ENCODE assay signal across 1 cellular context in genomic region chr17:16653367-16654041, GRCh38.
TF ChIP-seq lines count a peak whose summit lies in the region.

ZNF624 (minus strand) TSS chr17:16653850.

TF ChIP-seq in HepG2, 621 proteins besides CTCF, POLR2A, EP300 and RAD21 (continued from another document and continues in another):
- TF ChIP-seq ZGPAT (CRISPR knock-in tag; IDR thresholded peaks at IDR 0.05) (peak; percentile 72), HOXA5 (CRISPR knock-in tag; IDR thresholded peaks at IDR 0.05) (peak; percentile 77), ZFYVE20 (CRISPR knock-in tag; IDR thresholded peaks at IDR 0.05; ENCODE audit: borderline replicate concordance, low read depth) (peak; percentile 60; the same call in 1 of the 2 replicates), PBX3 (CRISPR knock-in tag; IDR thresholded peaks at IDR 0.05; ENCODE audit: borderline replicate concordance) (peak; percentile 76; the same call in 1 of the 2 replicates), TRAFD1 (CRISPR knock-in tag; IDR thresholded peaks at IDR 0.05; ENCODE audit: borderline replicate concordance) (no peak), ZNF646 (CRISPR knock-in tag; IDR thresholded peaks at IDR 0.05) (no peak), MLLT10 (CRISPR knock-in tag; IDR thresholded peaks at IDR 0.05) (peak; percentile 22; the same call in 1 of the 2 replicates), DPF2 (CRISPR knock-in tag; IDR thresholded peaks at IDR 0.05; ENCODE audit: borderline replicate concordance, low read depth) (no peak), DZIP1 (CRISPR knock-in tag; IDR thresholded peaks at IDR 0.05) (peak; percentile 75; the same call in 1 of the 2 replicates), ZNF24 (IDR thresholded peaks at IDR 0.05) (no peak), SALL1 (CRISPR knock-in tag; IDR thresholded peaks at IDR 0.05) (peak; percentile 92), KAT8 (CRISPR knock-in tag; IDR thresholded peaks at IDR 0.05) (peak; percentile 91), SP5 (CRISPR knock-in tag; IDR thresholded peaks at IDR 0.05; ENCODE audit: borderline replicate concordance, low read depth) (peak; percentile 83), CERS6 (CRISPR knock-in tag; IDR thresholded peaks at IDR 0.05) (no peak), KLF13 (CRISPR knock-in tag; IDR thresholded peaks at IDR 0.05) (no peak), PTBP1 (IDR thresholded peaks at IDR 0.05; ENCODE audit: low read depth, low read length, poor library complexity, severe bottlenecking) (peak; percentile 84), ZNF543 (CRISPR knock-in tag; IDR thresholded peaks at IDR 0.05) (peak; percentile 87), ATF6 (CRISPR knock-in tag; conservative IDR thresholded peaks at IDR 0.05) (no peak), MTERF4 (CRISPR knock-in tag; IDR thresholded peaks at IDR 0.05) (peak; percentile 77), AHDC1 (CRISPR knock-in tag; IDR thresholded peaks at IDR 0.05; ENCODE audit: borderline replicate concordance) (peak; percentile 46; the same call in 1 of the 2 replicates), ZNF30 (CRISPR knock-in tag; IDR thresholded peaks at IDR 0.05) (peak; percentile 68; the same call in 1 of the 2 replicates)
